7 cellular contexts compared by ENCODE assay signal in genomic region chr5:125267636-125268248, GRCh38.
"Had no signal": no experiment of that assay in that cellular context is flagged by ENCODE, and none has a peak within 500 bp of the region (broad histone marks: within the 10 kb centered on the region; RNA-seq: fewer than 3 reads in every experiment).

No MANE protein-coding gene starts in this region.

- H3K27me3 ChIP-seq: brain microvascular endothelial cell, right atrium auricular region had no signal

- H3K36me3 ChIP-seq: brain microvascular endothelial cell, right atrium auricular region had no signal

- H3K9me3 ChIP-seq: right atrium auricular region had no signal

- DNase-seq: activated B cell treated with CpG ODN at 0.5 μM for 24 hours; activated CD4-positive, alpha-beta T cell treated with anti-CD3 and anti-CD28 coated beads, Interleukin-2, amount 10 ng/mL, durations not matched to agents 7 days and 5 days; amniotic stem cell; brain microvascular endothelial cell; islet precursor cell had no signal

- H3K4me3 ChIP-seq: right atrium auricular region, smooth muscle cell had no signal

- H3K4me1 ChIP-seq: right atrium auricular region had no signal

- H3K27ac ChIP-seq: brain microvascular endothelial cell, right atrium auricular region had no signal

- H3K4me2 ChIP-seq: smooth muscle cell had no signal
